1 cellular context compared by ENCODE assay signal in genomic region chr1:110879758-110880606, GRCh38.
TF ChIP-seq lines count a peak whose summit lies in the region.

No MANE protein-coding gene starts in this region.

TF ChIP-seq in K562, 482 proteins besides CTCF, POLR2A, EP300 and RAD21 (continued from another document and continues in another):
- TF ChIP-seq ZNF407 (IDR thresholded peaks at IDR 0.05; ENCODE audit: low read depth) = no peak
- TF ChIP-seq, protein P1, sequence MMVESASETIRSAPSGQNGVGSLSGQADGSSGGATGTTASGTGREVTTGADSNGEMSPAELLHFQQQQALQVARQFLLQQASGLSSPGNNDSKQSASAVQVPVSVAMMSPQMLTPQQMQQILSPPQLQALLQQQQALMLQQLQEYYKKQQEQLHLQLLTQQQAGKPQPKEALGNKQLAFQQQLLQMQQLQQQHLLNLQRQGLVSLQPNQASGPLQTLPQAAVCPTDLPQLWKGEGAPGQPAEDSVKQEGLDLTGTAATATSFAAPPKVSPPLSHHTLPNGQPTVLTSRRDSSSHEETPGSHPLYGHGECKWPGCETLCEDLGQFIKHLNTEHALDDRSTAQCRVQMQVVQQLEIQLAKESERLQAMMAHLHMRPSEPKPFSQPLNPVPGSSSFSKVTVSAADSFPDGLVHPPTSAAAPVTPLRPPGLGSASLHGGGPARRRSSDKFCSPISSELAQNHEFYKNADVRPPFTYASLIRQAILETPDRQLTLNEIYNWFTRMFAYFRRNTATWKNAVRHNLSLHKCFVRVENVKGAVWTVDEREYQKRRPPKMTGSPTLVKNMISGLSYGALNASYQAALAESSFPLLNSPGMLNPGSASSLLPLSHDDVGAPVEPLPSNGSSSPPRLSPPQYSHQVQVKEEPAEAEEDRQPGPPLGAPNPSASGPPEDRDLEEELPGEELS (CRISPR knock-in tag; IDR thresholded peaks at IDR 0.05; ENCODE audit: borderline replicate concordance) = no peak
- peak in 1 of 2 experiments; percentile 39; a peak in 1 of 4 replicates for TF ChIP-seq NRF1 (conservative IDR thresholded peaks at IDR 0.05 in 1 of 2, IDR thresholded peaks at IDR 0.05 in 1 of 2)
- TF ChIP-seq ZNF124 (CRISPR knock-in tag; IDR thresholded peaks at IDR 0.05) = no peak
- TF ChIP-seq USF2 (CRISPR knock-in tag; IDR thresholded peaks at IDR 0.05) = no peak
- peak; percentile 49 for TF ChIP-seq NCOR1 (IDR thresholded peaks at IDR 0.05)
- TF ChIP-seq MEIS2 (IDR thresholded peaks at IDR 0.05; ENCODE audit: partially characterized antibody) = peak; percentile 55
- no peak for TF ChIP-seq THRA (IDR thresholded peaks at IDR 0.05)
- no peak; the same call in 1 of the 2 replicates for TF ChIP-seq RFX1 (IDR thresholded peaks at IDR 0.05)
- no peak for TF ChIP-seq RB1 (IDR thresholded peaks at IDR 0.05; ENCODE audit: low read depth)
- TF ChIP-seq RERE (CRISPR knock-in tag; IDR thresholded peaks at IDR 0.05; ENCODE audit: borderline replicate concordance) = no peak
- TF ChIP-seq, protein P2, sequence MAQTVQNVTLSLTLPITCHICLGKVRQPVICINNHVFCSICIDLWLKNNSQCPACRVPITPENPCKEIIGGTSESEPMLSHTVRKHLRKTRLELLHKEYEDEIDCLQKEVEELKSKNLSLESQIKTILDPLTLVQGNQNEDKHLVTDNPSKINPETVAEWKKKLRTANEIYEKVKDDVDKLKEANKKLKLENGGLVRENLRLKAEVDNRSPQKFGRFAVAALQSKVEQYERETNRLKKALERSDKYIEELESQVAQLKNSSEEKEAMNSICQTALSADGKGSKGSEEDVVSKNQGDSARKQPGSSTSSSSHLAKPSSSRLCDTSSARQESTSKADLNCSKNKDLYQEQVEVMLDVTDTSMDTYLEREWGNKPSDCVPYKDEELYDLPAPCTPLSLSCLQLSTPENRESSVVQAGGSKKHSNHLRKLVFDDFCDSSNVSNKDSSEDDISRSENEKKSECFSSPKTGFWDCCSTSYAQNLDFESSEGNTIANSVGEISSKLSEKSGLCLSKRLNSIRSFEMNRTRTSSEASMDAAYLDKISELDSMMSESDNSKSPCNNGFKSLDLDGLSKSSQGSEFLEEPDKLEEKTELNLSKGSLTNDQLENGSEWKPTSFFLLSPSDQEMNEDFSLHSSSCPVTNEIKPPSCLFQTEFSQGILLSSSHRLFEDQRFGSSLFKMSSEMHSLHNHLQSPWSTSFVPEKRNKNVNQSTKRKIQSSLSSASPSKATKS (CRISPR knock-in tag; IDR thresholded peaks at IDR 0.05) = no peak
- no peak for TF ChIP-seq ZNF717 (CRISPR knock-in tag; IDR thresholded peaks at IDR 0.05)
- TF ChIP-seq KAT8 (IDR thresholded peaks at IDR 0.05; ENCODE audit: low read depth) = no peak
- no peak for TF ChIP-seq LARP7 (IDR thresholded peaks at IDR 0.05)
- 0 out of 2 replicates have a peak, but pooled peaks have one; percentile 6 for TF ChIP-seq BACH1 (tag; IDR thresholded peaks at IDR 0.05)
- TF ChIP-seq STAT5B (CRISPR knock-in tag; IDR thresholded peaks at IDR 0.05) = no peak
- no peak for TF ChIP-seq CBX2 (IDR thresholded peaks at IDR 0.05; ENCODE audit: insufficient read depth, low read length, poor library complexity, severe bottlenecking)
- TF ChIP-seq, protein P3, sequence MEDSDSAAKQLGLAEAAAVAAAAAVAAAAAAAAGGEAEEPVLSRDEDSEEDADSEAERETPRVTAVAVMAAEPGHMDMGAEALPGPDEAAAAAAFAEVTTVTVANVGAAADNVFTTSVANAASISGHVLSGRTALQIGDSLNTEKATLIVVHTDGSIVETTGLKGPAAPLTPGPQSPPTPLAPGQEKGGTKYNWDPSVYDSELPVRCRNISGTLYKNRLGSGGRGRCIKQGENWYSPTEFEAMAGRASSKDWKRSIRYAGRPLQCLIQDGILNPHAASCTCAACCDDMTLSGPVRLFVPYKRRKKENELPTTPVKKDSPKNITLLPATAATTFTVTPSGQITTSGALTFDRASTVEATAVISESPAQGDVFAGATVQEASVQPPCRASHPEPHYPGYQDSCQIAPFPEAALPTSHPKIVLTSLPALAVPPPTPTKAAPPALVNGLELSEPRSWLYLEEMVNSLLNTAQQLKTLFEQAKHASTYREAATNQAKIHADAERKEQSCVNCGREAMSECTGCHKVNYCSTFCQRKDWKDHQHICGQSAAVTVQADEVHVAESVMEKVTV (CRISPR knock-in tag; IDR thresholded peaks at IDR 0.05) = peak; percentile 30; the same call in 1 of the 2 replicates
- 0 out of 2 replicates have a peak, but pooled peaks have one; percentile 62 for TF ChIP-seq MECOM (CRISPR knock-in tag; IDR thresholded peaks at IDR 0.05)
- TF ChIP-seq CEBPG (CRISPR knock-in tag; IDR thresholded peaks at IDR 0.05) = peak; percentile 50; the same call in 1 of the 2 replicates
- no peak for TF ChIP-seq CEBPG (tag; conservative IDR thresholded peaks at IDR 0.05 in 1 of 2, IDR thresholded peaks at IDR 0.05 in 1 of 2)
- TF ChIP-seq POLR2G (IDR thresholded peaks at IDR 0.05; ENCODE audit: low read depth, low read length) = no peak
- TF ChIP-seq POLR3A (IDR thresholded peaks at IDR 0.05; ENCODE audit: borderline replicate concordance, extremely low read depth, insufficient read depth, insufficient read length) = no peak
- TF ChIP-seq SRSF9 (IDR thresholded peaks at IDR 0.05; ENCODE audit: borderline replicate concordance, low read depth, low read length) = no peak
- TF ChIP-seq, protein P4, sequence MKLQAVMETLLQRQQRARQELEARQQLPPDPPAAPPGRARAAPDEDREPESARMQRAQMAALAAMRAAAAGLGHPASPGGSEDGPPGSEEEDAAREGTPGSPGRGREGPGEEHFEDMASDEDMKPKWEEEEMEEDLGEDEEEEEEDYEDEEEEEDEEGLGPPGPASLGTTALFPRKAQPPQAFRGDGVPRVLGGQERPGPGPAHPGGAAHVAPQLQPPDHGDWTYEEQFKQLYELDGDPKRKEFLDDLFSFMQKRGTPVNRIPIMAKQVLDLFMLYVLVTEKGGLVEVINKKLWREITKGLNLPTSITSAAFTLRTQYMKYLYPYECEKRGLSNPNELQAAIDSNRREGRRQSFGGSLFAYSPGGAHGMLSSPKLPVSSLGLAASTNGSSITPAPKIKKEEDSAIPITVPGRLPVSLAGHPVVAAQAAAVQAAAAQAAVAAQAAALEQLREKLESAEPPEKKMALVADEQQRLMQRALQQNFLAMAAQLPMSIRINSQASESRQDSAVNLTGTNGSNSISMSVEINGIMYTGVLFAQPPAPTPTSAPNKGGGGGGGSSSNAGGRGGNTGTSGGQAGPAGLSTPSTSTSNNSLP (IDR thresholded peaks at IDR 0.05; ENCODE audit: borderline replicate concordance, low read depth, low read length) = peak; percentile 76; the same call in 1 of the 2 replicates
- no peak for TF ChIP-seq ZC3H11A (IDR thresholded peaks at IDR 0.05; ENCODE audit: low read depth, low read length)
- TF ChIP-seq TAF15 (IDR thresholded peaks at IDR 0.05; ENCODE audit: low read depth, low read length) = no peak
- TF ChIP-seq NCOA6 (IDR thresholded peaks at IDR 0.05) = no peak
- peak; percentile 40; the same call in 1 of the 2 replicates for TF ChIP-seq NR2C2 (CRISPR knock-in tag; IDR thresholded peaks at IDR 0.05)
- peak; percentile 73 for TF ChIP-seq NR2C2 (tag; IDR thresholded peaks at IDR 0.05)
- TF ChIP-seq ZNF511 (CRISPR knock-in tag; IDR thresholded peaks at IDR 0.05) = no peak
- TF ChIP-seq ZNF253 (CRISPR knock-in tag; conservative IDR thresholded peaks at IDR 0.05) = no peak
